In the genomic region with DNA sequence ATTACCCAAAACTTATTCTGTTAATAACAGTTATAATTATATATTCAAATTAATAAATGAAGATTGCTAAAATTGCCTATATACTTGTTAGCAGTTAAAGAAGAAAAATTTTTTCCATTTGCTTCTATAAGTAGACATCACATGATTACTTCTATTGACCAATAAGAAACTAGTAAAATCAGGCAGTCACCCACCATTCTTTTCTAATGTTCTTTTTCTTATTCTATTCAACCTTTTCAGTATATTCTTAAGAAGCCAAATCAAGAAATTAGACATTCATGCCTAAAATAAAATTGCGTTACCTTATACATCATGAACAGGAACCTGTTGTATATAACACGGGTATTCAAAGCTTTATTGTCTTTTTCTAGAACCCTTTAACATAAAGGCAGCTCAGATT, we compare ENCODE assay signal across 9 cellular contexts.
A peak's percentile ranks its signal among the peaks of the same experiment; 100 is the strongest.
DNase-seq lines count a peak whose midpoint lies in the region; ATAC-seq and TF ChIP-seq lines count a peak whose summit lies in the region.
"Had no signal": no experiment of that assay in that cellular context is flagged by ENCODE, and none has a peak within 500 bp of the region (broad histone marks: within the 10 kb centered on the region; RNA-seq: fewer than 3 reads in every experiment).

No MANE protein-coding gene starts in this region.

- H3K79me2 ChIP-seq in neural progenitor cell (ENCODE audit: low read depth) = peaks cover 88% of the 10 kb centered on the region

- peaks cover 24% of the 10 kb centered on the region for H3K4me1 ChIP-seq in lower lobe of right lung
- peaks cover 8 to 10% (median 9%) of the 10 kb centered on the region in 4 donors for H3K4me1 ChIP-seq in upper lobe of left lung
- no peaks in the 10 kb centered on the region for H3K4me1 ChIP-seq in neural progenitor cell

- H3K4me1 Mint-ChIP-seq in activated naive CD4-positive, alpha-beta T cell treated with anti-CD3 and anti-CD28 coated beads, Interleukin-2, amount 10 ng/mL, durations not matched to agents 7 days and 5 days = peaks cover 60% of the 10 kb centered on the region
- peaks cover 42% of the 10 kb centered on the region for H3K4me1 Mint-ChIP-seq in neural progenitor cell

- H3K27ac ChIP-seq in lower lobe of right lung (peak overlapping the region; percentile 84), upper lobe of left lung (peak overlapping the region; percentile 84 to 85 (median 85)), neural progenitor cell (no peak overlapping the region)

- TF ChIP-seq CTCF in astrocyte of the cerebellum (IDR thresholded peaks at IDR 0.05; ENCODE audit: low read depth, low read length, missing control alignments) (no peak), lower lobe of right lung (IDR thresholded peaks at IDR 0.05) (no peak), upper lobe of left lung (IDR thresholded peaks at IDR 0.05) (no peak), neural progenitor cell (IDR thresholded peaks at IDR 0.05) (no peak)

- in situ Hi-C loops in astrocyte of the cerebellum (cut with HindIII; ENCODE audit: low sequenced_read_pairs) = no loop called here

- WGBS in upper lobe of left lung, 2 donors = 9 to 40% methylated on average over 2 of the region's 2 CpGs

- H3K9me3 ChIP-seq in lower lobe of right lung (no peaks in the 10 kb centered on the region), upper lobe of left lung (no peaks in the 10 kb centered on the region), neural progenitor cell (ENCODE audit: low read depth) (no peaks in the 10 kb centered on the region)

- ATAC-seq in lower lobe of right lung (no peak), upper lobe of left lung (ENCODE audit: low FRiP score in 2 of 2) (no peak), GM19467 (IDR thresholded peaks at IDR 0.05; ENCODE audit: unreplicated experiment) (no peak)

- no peaks in the 10 kb centered on the region for H3K27me3 Mint-ChIP-seq in activated naive CD4-positive, alpha-beta T cell treated with anti-CD3 and anti-CD28 coated beads, Interleukin-2, amount 10 ng/mL, durations not matched to agents 7 days and 5 days
- peaks cover 4% of the 10 kb centered on the region for H3K27me3 Mint-ChIP-seq in neural progenitor cell (ENCODE audit: insufficient read depth, low read depth)

- intact Hi-C loops in lower lobe of right lung (cut with DNase I) = no loop called here

- no peaks in the 10 kb centered on the region for H3K9me3 Mint-ChIP-seq in activated naive CD4-positive, alpha-beta T cell treated with anti-CD3 and anti-CD28 coated beads, Interleukin-2, amount 10 ng/mL, durations not matched to agents 7 days and 5 days
- no peaks in the 10 kb centered on the region for H3K9me3 Mint-ChIP-seq in neural progenitor cell

- no peak for DNase-seq in activated naive CD4-positive, alpha-beta T cell treated with anti-CD3 and anti-CD28 coated beads, Interleukin-2, amount 10 ng/mL, durations not matched to agents 7 days and 5 days
- DNase-seq in activated naive CD4-positive, alpha-beta T cell treated with anti-CD3 and anti-CD28 coated beads, Interleukin-2, amount 50 U/mL, for 16 hours = no peak
- no peak for DNase-seq in astrocyte of the cerebellum (ENCODE audit: low read depth)
- no peak for DNase-seq in lower lobe of right lung
- no peak for DNase-seq in upper lobe of left lung
- DNase-seq in neural progenitor cell (ENCODE audit: low spot score) = no peak
- no peak for DNase-seq in kidney tubule cell (ENCODE audit: low spot score)
- DNase-seq: GOT3 had no signal

- H3K27me3 ChIP-seq in lower lobe of right lung (ENCODE audit: low read depth) (no peaks in the 10 kb centered on the region), upper lobe of left lung (no peaks in the 10 kb centered on the region), neural progenitor cell (no peaks in the 10 kb centered on the region)

- H3K36me3 Mint-ChIP-seq in activated naive CD4-positive, alpha-beta T cell treated with anti-CD3 and anti-CD28 coated beads, Interleukin-2, amount 10 ng/mL, durations not matched to agents 7 days and 5 days = peaks cover 23% of the 10 kb centered on the region
- peaks cover 1% of the 10 kb centered on the region for H3K36me3 Mint-ChIP-seq in neural progenitor cell

- no peak for TF ChIP-seq EP300 in upper lobe of left lung (IDR thresholded peaks at IDR 0.05)

- H3K27ac Mint-ChIP-seq in activated naive CD4-positive, alpha-beta T cell treated with anti-CD3 and anti-CD28 coated beads, Interleukin-2, amount 10 ng/mL, durations not matched to agents 7 days and 5 days = peak overlapping the region; percentile 97
- H3K27ac Mint-ChIP-seq in neural progenitor cell = no peak overlapping the region

- H3K4me3 ChIP-seq in astrocyte of the cerebellum (ENCODE audit: low read depth, low read length) (peak overlapping the region; percentile 61), lower lobe of right lung (peak overlapping the region; percentile 57), upper lobe of left lung (peak overlapping the region in 3 of 4 donors; percentile 31 to 54 (median 49)), neural progenitor cell (no peak overlapping the region)

- H3F3A ChIP-seq in neural progenitor cell (ENCODE audit: low read depth) = no peaks in the 10 kb centered on the region

- H3K36me3 ChIP-seq in lower lobe of right lung (no peaks in the 10 kb centered on the region), upper lobe of left lung (no peaks in the 10 kb centered on the region), neural progenitor cell (no peaks in the 10 kb centered on the region)

- H2AFZ ChIP-seq in neural progenitor cell (replicated peaks) = no peak overlapping the region

- no peak overlapping the region for H3K4me2 ChIP-seq in neural progenitor cell

- H3K9ac ChIP-seq in neural progenitor cell = no peak overlapping the region

- peaks cover 4% of the 10 kb centered on the region for H4K20me1 ChIP-seq in neural progenitor cell (ENCODE audit: low read depth)

- CTCF ChIA-PET in activated naive CD4-positive, alpha-beta T cell treated with anti-CD3 and anti-CD28 coated beads, Interleukin-2, amount 10 ng/mL, durations not matched to agents 7 days and 5 days (lab: Charles Lee) = interaction anchor here (0.7 kb wide), 1 partner anchor 64 kb away, joined by 3 read pairs; no protein-coding TSS in a partner anchor

- no peak for TF ChIP-seq POLR2A in upper lobe of left lung (IDR thresholded peaks at IDR 0.05)

- H3K4me3 Mint-ChIP-seq in activated naive CD4-positive, alpha-beta T cell treated with anti-CD3 and anti-CD28 coated beads, Interleukin-2, amount 10 ng/mL, durations not matched to agents 7 days and 5 days = peak overlapping the region; percentile 95
- H3K4me3 Mint-ChIP-seq in neural progenitor cell = no peak overlapping the region
